Comparison of ENCODE assay signal across 3 cellular contexts in genomic region chr15:84890670-84891147, GRCh38.
A peak's percentile ranks its signal among the peaks of the same experiment; 100 is the strongest.
TF ChIP-seq lines count a peak whose summit lies in the region.

No MANE protein-coding gene starts in this region.

TF ChIP-seq in A549, 52 proteins besides CTCF, POLR2A, EP300 and RAD21:
- TF ChIP-seq ZSCAN20 (CRISPR knock-in tag; IDR thresholded peaks at IDR 0.05) (no peak), ZFP36 (IDR thresholded peaks at IDR 0.05; ENCODE audit: borderline replicate concordance, partially characterized antibody) (peak; percentile 72)
TF ChIP-seq in A549: peak in this region for 1.

TF ChIP-seq in IMR-90, 13 proteins besides CTCF, POLR2A, EP300 and RAD21:
- no peak for TF ChIP-seq SMC3 (IDR thresholded peaks at IDR 0.05; ENCODE audit: low read depth, low read length)
- no peak for TF ChIP-seq BHLHE40 (IDR thresholded peaks at IDR 0.05; ENCODE audit: low read depth, low read length)
- TF ChIP-seq MAFK (IDR thresholded peaks at IDR 0.05; ENCODE audit: low read depth, low read length) = no peak
- TF ChIP-seq FOS (IDR thresholded peaks at IDR 0.05; ENCODE audit: low read depth, low read length) = no peak
- TF ChIP-seq RCOR1 (IDR thresholded peaks at IDR 0.05; ENCODE audit: insufficient replicate concordance, low read length) = no peak
- no peak for TF ChIP-seq RFX5 (IDR thresholded peaks at IDR 0.05; ENCODE audit: low read depth, low read length)
- TF ChIP-seq, protein P1, sequence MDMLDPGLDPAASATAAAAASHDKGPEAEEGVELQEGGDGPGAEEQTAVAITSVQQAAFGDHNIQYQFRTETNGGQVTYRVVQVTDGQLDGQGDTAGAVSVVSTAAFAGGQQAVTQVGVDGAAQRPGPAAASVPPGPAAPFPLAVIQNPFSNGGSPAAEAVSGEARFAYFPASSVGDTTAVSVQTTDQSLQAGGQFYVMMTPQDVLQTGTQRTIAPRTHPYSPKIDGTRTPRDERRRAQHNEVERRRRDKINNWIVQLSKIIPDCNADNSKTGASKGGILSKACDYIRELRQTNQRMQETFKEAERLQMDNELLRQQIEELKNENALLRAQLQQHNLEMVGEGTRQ (IDR thresholded peaks at IDR 0.05; ENCODE audit: low read depth, low read length) = no peak
- TF ChIP-seq NFE2L2 (IDR thresholded peaks at IDR 0.05; ENCODE audit: low read depth, low read length) = no peak
- TF ChIP-seq ELK1 (IDR thresholded peaks at IDR 0.05; ENCODE audit: borderline replicate concordance, low read depth, low read length) = no peak
- TF ChIP-seq MAZ (IDR thresholded peaks at IDR 0.05; ENCODE audit: borderline replicate concordance, low read depth, low read length) = no peak
- no peak for TF ChIP-seq CEBPB (IDR thresholded peaks at IDR 0.05; ENCODE audit: low read depth, low read length)
- no peak for TF ChIP-seq MXI1 (IDR thresholded peaks at IDR 0.05; ENCODE audit: borderline replicate concordance, low read depth, low read length)
- no peak for TF ChIP-seq CHD1 (IDR thresholded peaks at IDR 0.05; ENCODE audit: low read depth, low read length)

TF ChIP-seq in K562, 482 proteins besides CTCF, POLR2A, EP300 and RAD21:
- TF ChIP-seq ZFP91 (CRISPR knock-in tag; IDR thresholded peaks at IDR 0.05) (no peak), BCOR (IDR thresholded peaks at IDR 0.05) (peak; percentile 66; the same call in 1 of the 2 replicates), ATF1 (CRISPR knock-in tag; IDR thresholded peaks at IDR 0.05) (no peak), ATF1 (tag; IDR thresholded peaks at IDR 0.05) (no peak), SAFB2 (IDR thresholded peaks at IDR 0.05; ENCODE audit: borderline replicate concordance, low read depth, low read length, severe bottlenecking) (no peak), MLLT1 (IDR thresholded peaks at IDR 0.05) (no peak), ZNF77 (CRISPR knock-in tag; IDR thresholded peaks at IDR 0.05) (no peak), MGA (IDR thresholded peaks at IDR 0.05) (no peak), L3MBTL2 (IDR thresholded peaks at IDR 0.05) (no peak), RBM25 (IDR thresholded peaks at IDR 0.05; ENCODE audit: low read depth, low read length, severe bottlenecking) (peak; percentile 26), ZNF23 (CRISPR knock-in tag; IDR thresholded peaks at IDR 0.05) (no peak), SMARCA5 (IDR thresholded peaks at IDR 0.05) (0 out of 2 replicates have a peak, but pooled peaks have one; percentile 33), KDM1A (IDR thresholded peaks at IDR 0.05) (peak in 1 of 2 experiments; percentile 25; a peak in 1 of 4 replicates), POU5F1 (IDR thresholded peaks at IDR 0.05; ENCODE audit: borderline replicate concordance, low read depth, low read length, partially characterized antibody) (no peak), SNAPC5 (CRISPR knock-in tag; IDR thresholded peaks at IDR 0.05) (no peak), ELK1 (CRISPR knock-in tag; IDR thresholded peaks at IDR 0.05) (no peak), KLF10 (CRISPR knock-in tag; IDR thresholded peaks at IDR 0.05) (no peak), ZFP36 (IDR thresholded peaks at IDR 0.05; ENCODE audit: low read depth, low read length, partially characterized antibody) (peak; percentile 94), CBFA2T3 (IDR thresholded peaks at IDR 0.05) (0 out of 2 replicates have a peak, but pooled peaks have one; percentile 12), CSDE1 (IDR thresholded peaks at IDR 0.05) (no peak), TAF9B (IDR thresholded peaks at IDR 0.05; ENCODE audit: partially characterized antibody) (no peak), NFIC (IDR thresholded peaks at IDR 0.05) (no peak), SRF (CRISPR knock-in tag; IDR thresholded peaks at IDR 0.05) (no peak), NONO (IDR thresholded peaks at IDR 0.05; ENCODE audit: low read depth in 2 of 2, low read length in 1 of 2) (no peak), ZNF41 (CRISPR knock-in tag; conservative IDR thresholded peaks at IDR 0.05) (no peak)
- TF ChIP-seq, protein P2, sequence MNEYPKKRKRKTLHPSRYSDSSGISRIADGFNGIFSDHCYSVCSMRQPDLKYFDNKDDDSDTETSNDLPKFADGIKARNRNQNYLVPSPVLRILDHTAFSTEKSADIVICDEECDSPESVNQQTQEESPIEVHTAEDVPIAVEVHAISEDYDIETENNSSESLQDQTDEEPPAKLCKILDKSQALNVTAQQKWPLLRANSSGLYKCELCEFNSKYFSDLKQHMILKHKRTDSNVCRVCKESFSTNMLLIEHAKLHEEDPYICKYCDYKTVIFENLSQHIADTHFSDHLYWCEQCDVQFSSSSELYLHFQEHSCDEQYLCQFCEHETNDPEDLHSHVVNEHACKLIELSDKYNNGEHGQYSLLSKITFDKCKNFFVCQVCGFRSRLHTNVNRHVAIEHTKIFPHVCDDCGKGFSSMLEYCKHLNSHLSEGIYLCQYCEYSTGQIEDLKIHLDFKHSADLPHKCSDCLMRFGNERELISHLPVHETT (CRISPR knock-in tag; conservative IDR thresholded peaks at IDR 0.05 in 1 of 2, IDR thresholded peaks at IDR 0.05 in 1 of 2) = no peak
- TF ChIP-seq, protein P3, sequence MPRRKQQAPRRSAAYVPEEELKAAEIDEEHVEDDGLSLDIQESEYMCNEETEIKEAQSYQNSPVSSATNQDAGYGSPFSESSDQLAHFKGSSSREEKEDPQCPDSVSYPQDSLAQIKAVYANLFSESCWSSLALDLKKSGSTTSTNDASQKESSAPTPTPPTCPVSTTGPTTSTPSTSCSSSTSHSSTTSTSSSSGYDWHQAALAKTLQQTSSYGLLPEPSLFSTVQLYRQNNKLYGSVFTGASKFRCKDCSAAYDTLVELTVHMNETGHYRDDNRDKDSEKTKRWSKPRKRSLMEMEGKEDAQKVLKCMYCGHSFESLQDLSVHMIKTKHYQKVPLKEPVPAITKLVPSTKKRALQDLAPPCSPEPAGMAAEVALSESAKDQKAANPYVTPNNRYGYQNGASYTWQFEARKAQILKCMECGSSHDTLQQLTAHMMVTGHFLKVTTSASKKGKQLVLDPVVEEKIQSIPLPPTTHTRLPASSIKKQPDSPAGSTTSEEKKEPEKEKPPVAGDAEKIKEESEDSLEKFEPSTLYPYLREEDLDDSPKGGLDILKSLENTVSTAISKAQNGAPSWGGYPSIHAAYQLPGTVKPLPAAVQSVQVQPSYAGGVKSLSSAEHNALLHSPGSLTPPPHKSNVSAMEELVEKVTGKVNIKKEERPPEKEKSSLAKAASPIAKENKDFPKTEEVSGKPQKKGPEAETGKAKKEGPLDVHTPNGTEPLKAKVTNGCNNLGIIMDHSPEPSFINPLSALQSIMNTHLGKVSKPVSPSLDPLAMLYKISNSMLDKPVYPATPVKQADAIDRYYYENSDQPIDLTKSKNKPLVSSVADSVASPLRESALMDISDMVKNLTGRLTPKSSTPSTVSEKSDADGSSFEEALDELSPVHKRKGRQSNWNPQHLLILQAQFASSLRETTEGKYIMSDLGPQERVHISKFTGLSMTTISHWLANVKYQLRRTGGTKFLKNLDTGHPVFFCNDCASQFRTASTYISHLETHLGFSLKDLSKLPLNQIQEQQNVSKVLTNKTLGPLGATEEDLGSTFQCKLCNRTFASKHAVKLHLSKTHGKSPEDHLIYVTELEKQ (CRISPR knock-in tag; IDR thresholded peaks at IDR 0.05) = no peak
